8 cellular contexts compared by ENCODE assay signal in genomic region chr17:56583772-56584171, GRCh38. TPM values are rescaled to one million over a fixed set of nuclear protein-coding genes. Genes with fewer than 3 reads are reported as not detected.
"Had no signal": no experiment of that assay in that cellular context is flagged by ENCODE, and none has a peak within 500 bp of the region (broad histone marks: within the 10 kb centered on the region; RNA-seq: fewer than 3 reads in every experiment).

No MANE protein-coding gene starts in this region.

- ATAC-seq: HCT116, K562 had no signal

- H3K4me3 ChIP-seq: HAP-1, K562 had no signal

- H3K9me3 Mint-ChIP-seq: HFFc6 had no signal

- H3K4me1 ChIP-seq: HAP-1 had no signal

- DNase-seq: GOT3, H7, HFFc6, IMR-90 had no signal

- H3K4me3 Mint-ChIP-seq: HFFc6 had no signal

- H3K36me3 ChIP-seq: HAP-1 had no signal

- H3K27ac Mint-ChIP-seq: HFFc6 had no signal

- H3K9me3 ChIP-seq: HAP-1 had no signal

RNA-seq across cellular contexts. Expression of gene NOG, which starts 9.7 kb away (rescaled TPM):
- total RNA-seq: HT-29, K562 had no signal
- polyA plus RNA-seq: K562 had no signal
